ENCODE assay signal across 8 cellular contexts in the genomic region with DNA sequence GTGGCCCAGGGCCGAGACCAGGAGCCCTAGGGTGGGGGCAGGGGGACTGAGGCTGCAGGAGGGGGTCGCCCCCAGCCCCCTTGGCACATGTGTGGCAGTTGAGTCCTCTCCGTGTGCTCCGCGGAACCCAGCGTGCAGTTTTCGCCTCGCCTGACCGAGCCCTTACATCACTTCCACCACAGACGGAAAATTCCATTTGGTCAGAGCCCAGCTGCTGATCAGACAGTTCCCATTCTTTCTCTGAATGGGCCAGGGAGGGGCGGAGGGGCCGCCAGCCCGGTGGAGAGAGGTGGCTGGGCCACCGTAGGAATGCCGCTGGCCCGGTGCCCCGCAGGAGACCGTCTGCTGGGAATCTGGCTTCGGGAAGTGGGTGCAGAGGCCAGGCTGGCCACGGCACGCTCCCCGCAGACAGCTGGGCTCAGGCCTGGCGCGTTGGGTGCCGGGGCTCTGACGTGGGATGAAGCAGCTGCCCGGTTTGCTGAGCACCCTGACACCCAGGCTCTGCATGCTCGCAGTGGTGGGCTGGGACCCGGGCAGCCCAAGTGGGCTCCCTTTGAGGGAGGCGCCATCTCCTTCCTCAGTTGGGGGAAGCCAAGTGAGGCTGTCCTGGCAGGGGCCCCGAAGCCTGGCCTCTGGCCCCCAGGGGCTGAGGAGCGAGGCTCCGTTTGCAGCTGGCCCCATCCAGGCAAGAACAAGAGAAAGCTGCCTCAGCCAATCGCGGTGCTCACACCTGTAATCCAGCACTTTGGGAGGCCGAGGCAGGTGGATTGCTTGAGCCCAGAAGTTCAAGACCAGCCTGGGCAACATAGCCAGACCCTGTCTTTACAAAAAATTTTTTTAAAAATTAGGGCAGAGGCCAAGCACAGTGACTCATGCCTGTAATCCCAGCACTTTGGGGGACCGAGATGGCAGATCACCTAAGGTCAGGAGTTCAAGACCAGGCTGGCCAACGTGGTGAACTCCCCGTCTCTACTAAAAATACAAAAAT. TPM values are rescaled to one million over a fixed set of nuclear protein-coding genes. Genes with fewer than 3 reads are reported as not detected.
DNase-seq lines count a peak whose midpoint lies in the region; ATAC-seq, FAIRE-seq and TF ChIP-seq lines count a peak whose summit lies in the region.

No MANE protein-coding gene starts in this region.

- H3K4me2 ChIP-seq in K562 (ENCODE audit: insufficient read depth, low read length) (no peak overlapping the region), hepatocyte (peak overlapping the region; percentile 60)

- peak; percentile 85 for DNase-seq in GM13976 (ENCODE audit: low spot score)
- DNase-seq in HuH-7.5 (ENCODE audit: low spot score), result peak; percentile 76
- no peak for DNase-seq in K562 (ENCODE audit: extremely low read depth in 1 of 4, low spot score in 3 of 4)
- peak; percentile 87 for DNase-seq in hepatocyte (ENCODE audit: low spot score)
- peak; percentile 94 for DNase-seq in renal cortical epithelial cell (ENCODE audit: low read depth)
- no peak for DNase-seq in activated CD4-positive, alpha-beta T cell treated with anti-CD3 and anti-CD28 coated beads, Interleukin-2, amount 10 ng/mL, durations not matched to agents 24 days and 14 days
- DNase-seq in natural killer cell treated with Interleukin-12 subunit alpha and Interleukin-12 subunit beta and Interleukin-15 and Interleukin-18, amount 100 ng/mL, for 72 hours (ENCODE audit: low spot score), result no peak

- H3K27me3 Mint-ChIP-seq in activated CD4-positive, alpha-beta T cell treated with anti-CD3 and anti-CD28 coated beads, Interleukin-2, amount 10 ng/mL, durations not matched to agents 24 days and 14 days, result no peaks in the 10 kb centered on the region
- no peaks in the 10 kb centered on the region for H3K27me3 Mint-ChIP-seq in natural killer cell treated with Interleukin-12 subunit alpha and Interleukin-12 subunit beta and Interleukin-15 and Interleukin-18, amount 100 ng/mL, for 72 hours

- H3K27me3 ChIP-seq in K562 (ENCODE audit: control insufficient read depth in 2 of 2, insufficient read depth in 2 of 2, low read length in 2 of 2), result no peaks in the 10 kb centered on the region; a peak in 1 of 5 replicates
- no peaks in the 10 kb centered on the region for H3K27me3 ChIP-seq in hepatocyte

- in situ Hi-C loops in GM13976 (cut with MboI; ENCODE audit: low sequenced_read_pairs, unreplicated experiment) (no loop called here), K562 (cut with MboI) (no loop called here)

- peaks cover 13% of the 10 kb centered on the region for H3K4me1 Mint-ChIP-seq in activated CD4-positive, alpha-beta T cell treated with anti-CD3 and anti-CD28 coated beads, Interleukin-2, amount 10 ng/mL, durations not matched to agents 24 days and 14 days
- H3K4me1 Mint-ChIP-seq in natural killer cell treated with Interleukin-12 subunit alpha and Interleukin-12 subunit beta and Interleukin-15 and Interleukin-18, amount 100 ng/mL, for 72 hours (ENCODE audit: low read depth in 2 of 2), result peaks cover 10 to 13% of the 10 kb centered on the region in 2 donors

- no peak for TF ChIP-seq RAD21 in K562 (CRISPR knock-in tag; conservative IDR thresholded peaks at IDR 0.05 in 1 of 2, IDR thresholded peaks at IDR 0.05 in 1 of 2)

- no peak for TF ChIP-seq CTCF in GM13976 (IDR thresholded peaks at IDR 0.05; ENCODE audit: borderline replicate concordance, control extremely low read depth, extremely low read depth, insufficient read depth, missing control alignments)
- no peak for TF ChIP-seq CTCF in K562 (IDR thresholded peaks at IDR 0.05 in 2 of 3, conservative IDR thresholded peaks at IDR 0.05 in 1 of 3; ENCODE audit: insufficient read depth in 2 of 3, low read depth in 1 of 3, low read length in 3 of 3)
- no peak for TF ChIP-seq CTCF in hepatocyte (IDR thresholded peaks at IDR 0.05; ENCODE audit: poor library complexity)

- H3K9me1 ChIP-seq in K562 (ENCODE audit: control insufficient read depth, insufficient read depth, low read length), result no peaks in the 10 kb centered on the region

- no peaks in the 10 kb centered on the region for H3K79me2 ChIP-seq in K562 (ENCODE audit: control insufficient read depth, insufficient read depth, low read length)
- H3K79me2 ChIP-seq in hepatocyte, result peaks cover 95% of the 10 kb centered on the region

- H2AFZ ChIP-seq in K562 (ENCODE audit: low read depth, low read length) (no peak overlapping the region), hepatocyte (no peak overlapping the region)

- no peak for TF ChIP-seq EP300 in K562 (IDR thresholded peaks at IDR 0.05; ENCODE audit: low read length)

- ATAC-seq in K562 (no peak), GM19467 (IDR thresholded peaks at IDR 0.05; ENCODE audit: unreplicated experiment) (no peak)
- ATAC-seq in natural killer cell treated with Interleukin-12 subunit alpha and Interleukin-12 subunit beta and Interleukin-15 and Interleukin-18, amount 100 ng/mL, for 72 hours, result no peak

- no peak overlapping the region for H3K27ac Mint-ChIP-seq in activated CD4-positive, alpha-beta T cell treated with anti-CD3 and anti-CD28 coated beads, Interleukin-2, amount 10 ng/mL, durations not matched to agents 24 days and 14 days
- no peak overlapping the region for H3K27ac Mint-ChIP-seq in natural killer cell treated with Interleukin-12 subunit alpha and Interleukin-12 subunit beta and Interleukin-15 and Interleukin-18, amount 100 ng/mL, for 72 hours

- TF ChIP-seq POLR2A in K562 (conservative IDR thresholded peaks at IDR 0.05), result no peak

- POLR2A ChIA-PET in K562 (lab: Yijun Ruan, JAX), result interaction anchor here (1.1 kb wide), 1 partner anchor 8 kb away, joined by 3 read pairs; no protein-coding TSS in a partner anchor

- H3K36me3 ChIP-seq in K562 (ENCODE audit: control insufficient read depth, insufficient read depth, low read length) (no peaks in the 10 kb centered on the region), hepatocyte (replicated peaks; ENCODE audit: insufficient read depth, low read depth) (no peaks in the 10 kb centered on the region)

- 33% methylated on average over 34 of the region's 39 CpGs for WGBS in K562 (ENCODE audit: insufficient coverage, low coverage, missing lambda C conversion rate)
- 51% methylated on average over 36 of the region's 39 CpGs for WGBS in hepatocyte (ENCODE audit: low lambda C conversion rate, missing lambda C conversion rate)

- H3K9ac ChIP-seq in K562 (ENCODE audit: insufficient read depth in 1 of 2, low read depth in 2 of 2, low read length in 2 of 2), result peak overlapping the region in 1 of 2 experiments; percentile 45; a peak in 1 of 4 replicates

- no peak overlapping the region for H3K4me3 Mint-ChIP-seq in activated CD4-positive, alpha-beta T cell treated with anti-CD3 and anti-CD28 coated beads, Interleukin-2, amount 10 ng/mL, durations not matched to agents 24 days and 14 days
- H3K4me3 Mint-ChIP-seq in natural killer cell treated with Interleukin-12 subunit alpha and Interleukin-12 subunit beta and Interleukin-15 and Interleukin-18, amount 100 ng/mL, for 72 hours, result no peak overlapping the region

- H3K9me3 ChIP-seq in K562 (replicated peaks; ENCODE audit: control insufficient read depth, insufficient read depth, low read depth, low read length), result no peaks in the 10 kb centered on the region
- no peaks in the 10 kb centered on the region for H3K9me3 ChIP-seq in hepatocyte (ENCODE audit: low read depth)

- H3K4me3 ChIP-seq in K562 (no peak overlapping the region), hepatocyte (no peak overlapping the region)

- no peaks in the 10 kb centered on the region for H4K20me1 ChIP-seq in K562 (replicated peaks; ENCODE audit: control insufficient read depth, insufficient read depth, low read length)
- H4K20me1 ChIP-seq in hepatocyte (ENCODE audit: insufficient read depth, poor library complexity, severe bottlenecking), result peaks cover 91% of the 10 kb centered on the region

- no peaks in the 10 kb centered on the region for H3K9me3 Mint-ChIP-seq in activated CD4-positive, alpha-beta T cell treated with anti-CD3 and anti-CD28 coated beads, Interleukin-2, amount 10 ng/mL, durations not matched to agents 24 days and 14 days
- H3K9me3 Mint-ChIP-seq in natural killer cell treated with Interleukin-12 subunit alpha and Interleukin-12 subunit beta and Interleukin-15 and Interleukin-18, amount 100 ng/mL, for 72 hours, result no peaks in the 10 kb centered on the region

- no TSS peak for BruUV-seq in K562 (replicated peaks; lab: Mats Ljungman, UMichigan)

- no peak overlapping the region for H3K27ac ChIP-seq in K562 (ENCODE audit: extremely low read depth, low read depth, low read length)
- peak overlapping the region; percentile 90 for H3K27ac ChIP-seq in hepatocyte

- no peaks in the 10 kb centered on the region for H3K9me2 ChIP-seq in hepatocyte (replicated peaks; ENCODE audit: insufficient read depth)

- FAIRE-seq in K562 (lab: Jason Lieb, UNC), result no peak

- intact Hi-C loops in K562 (cut with micrococcal nuclease), result no loop called here
- intact Hi-C loops in activated CD4-positive, alpha-beta T cell treated with anti-CD3 and anti-CD28 coated beads, Interleukin-2, amount 10 ng/mL, durations not matched to agents 24 days and 14 days (cut with micrococcal nuclease), result no loop called here

- CTCF ChIA-PET in K562 (lab: Yijun Ruan, JAX; ENCODE audit: low intra/inter-chr PET ratio), result no interaction called here

- H3K4me1 ChIP-seq in K562 (replicated peaks in 1 of 2; ENCODE audit: control insufficient read depth in 2 of 2, insufficient read depth in 2 of 2, low read length in 2 of 2), result peaks cover 0 to 86% of the 10 kb centered on the region in 2 experiments; a peak in 2 of 5 replicates
- H3K4me1 ChIP-seq in hepatocyte (ENCODE audit: insufficient read depth), result peaks cover 53% of the 10 kb centered on the region

- H3K36me3 Mint-ChIP-seq in activated CD4-positive, alpha-beta T cell treated with anti-CD3 and anti-CD28 coated beads, Interleukin-2, amount 10 ng/mL, durations not matched to agents 24 days and 14 days (ENCODE audit: low read depth), result no peaks in the 10 kb centered on the region
- no peaks in the 10 kb centered on the region for H3K36me3 Mint-ChIP-seq in natural killer cell treated with Interleukin-12 subunit alpha and Interleukin-12 subunit beta and Interleukin-15 and Interleukin-18, amount 100 ng/mL, for 72 hours

RNA-seq across cellular contexts. Expression of a gene that starts 9.9 kb away (rescaled TPM):
- total RNA-seq in K562 (2011; cell fraction: chromatin; rRNA removed; ENCODE audit: low replicate concordance), result 4.3 and 18.5 TPM in 2 replicates
- 13.6 and 17.2 TPM in 2 replicates for total RNA-seq in K562 (2011; cell fraction: nucleolus; rRNA removed)
- 8.4 and 9.7 TPM in 2 replicates for total RNA-seq in K562 (2011; cell fraction: nucleoplasm; rRNA removed)
- total RNA-seq in K562 (2014; rRNA removed) (1.4 and 1.5 TPM in 2 replicates), K562 (2014; rRNA removed; fragmentation: Illumina TruSeq; extraction: Trizol) (0.06 and 0.11 TPM in 2 replicates), K562 (2015; rRNA removed; fragmentation: Illumina TruSeq; extraction: Trizol) (0.62 and 0.79 TPM in 2 replicates), K562 (2021) (4.9 and 5.5 TPM in 2 replicates), hepatocyte (35.8 and 46.3 TPM in 2 replicates), renal cortical epithelial cell (52.4 and 163 TPM in 2 replicates)
- polyA plus RNA-seq in K562 (2011; rRNA removed) (1.7 and 4.5 TPM in 2 replicates), K562 (2014; fragmentation: Illumina TruSeq; extraction: Trizol) (1.1 and 2.0 TPM in 2 replicates), K562 (2014; fragmentation: Nextera tagmentation; extraction: Ambion mirVana) (under 1 TPM; 0.01 to 0.04 TPM), K562 (2014; rRNA removed) (1.1 and 1.9 TPM in 2 replicates), hepatocyte (101 and 108 TPM in 2 replicates)
- 2.7 and 5.1 TPM in 2 replicates for polyA plus RNA-seq in K562 (2011; cell fraction: cytosol; rRNA removed)
- 13.6 and 13.8 TPM in 2 replicates for polyA plus RNA-seq in K562 (2011; cell fraction: nucleus; rRNA removed)
- polyA plus RNA-seq in K562 (2012), result 3.5 and 7.4 TPM in 2 replicates
- polyA minus RNA-seq in K562 (2011; rRNA and poly(A)+ RNA removed), result 0.96 and 1.1 TPM in 2 replicates
- polyA minus RNA-seq in K562 (2011; cell fraction: cytosol; rRNA and poly(A)+ RNA removed), result 5.5 and 6.6 TPM in 2 replicates
- 5.7 and 5.9 TPM in 2 replicates for polyA minus RNA-seq in K562 (2011; cell fraction: nucleus; rRNA and poly(A)+ RNA removed)
- 35.6 and 38.0 TPM in 2 replicates for total RNA-seq in activated CD4-positive, alpha-beta T cell treated with anti-CD3 and anti-CD28 coated beads, Interleukin-2, amount 10 ng/mL, durations not matched to agents 24 days and 14 days
- 10 to 100 TPM; 23.7 to 24.8 TPM for total RNA-seq in natural killer cell treated with Interleukin-12 subunit alpha and Interleukin-12 subunit beta and Interleukin-15 and Interleukin-18, amount 100 ng/mL, for 72 hours

RNA-seq across cellular contexts. Expression of a gene that starts 46.3 kb away (rescaled TPM):
- total RNA-seq in K562 (2011; cell fraction: chromatin; rRNA removed; ENCODE audit: low replicate concordance), result 0.07 and 0.12 TPM in 2 replicates
- 0.17 TPM in 1 of 2 replicates, not detected in the other for total RNA-seq in K562 (2011; cell fraction: nucleolus; rRNA removed)
- 0.07 and 0.08 TPM in 2 replicates for total RNA-seq in K562 (2011; cell fraction: nucleoplasm; rRNA removed)
- total RNA-seq in K562 (2014; rRNA removed) (not detected in 2 replicates), K562 (2014; rRNA removed; fragmentation: Illumina TruSeq; extraction: Trizol) (not detected in 2 replicates), K562 (2015; rRNA removed; fragmentation: Illumina TruSeq; extraction: Trizol) (not detected in 2 replicates), K562 (2021) (not detected in 2 replicates), hepatocyte (not detected in 2 replicates), renal cortical epithelial cell (3.5 and 14.2 TPM in 2 replicates)
- polyA plus RNA-seq in K562 (2011; rRNA removed) (not detected in 2 replicates), K562 (2014; fragmentation: Illumina TruSeq; extraction: Trizol) (not detected in 2 replicates), K562 (2014; fragmentation: Nextera tagmentation; extraction: Ambion mirVana) (not detected), K562 (2014; rRNA removed) (not detected in 2 replicates), hepatocyte (1.4 TPM in 1 of 2 replicates, not detected in the other)
- polyA plus RNA-seq in K562 (2011; cell fraction: cytosol; rRNA removed), result not detected in 2 replicates
- polyA plus RNA-seq in K562 (2011; cell fraction: nucleus; rRNA removed), result not detected in 2 replicates
- polyA plus RNA-seq in K562 (2012), result 0.04 and 0.08 TPM in 2 replicates
- polyA minus RNA-seq in K562 (2011; rRNA and poly(A)+ RNA removed), result 0.04 TPM in 1 of 2 replicates, not detected in the other
- polyA minus RNA-seq in K562 (2011; cell fraction: cytosol; rRNA and poly(A)+ RNA removed), result not detected in 2 replicates
- not detected in 2 replicates for polyA minus RNA-seq in K562 (2011; cell fraction: nucleus; rRNA and poly(A)+ RNA removed)
- not detected in 2 replicates for total RNA-seq in activated CD4-positive, alpha-beta T cell treated with anti-CD3 and anti-CD28 coated beads, Interleukin-2, amount 10 ng/mL, durations not matched to agents 24 days and 14 days
- total RNA-seq in natural killer cell treated with Interleukin-12 subunit alpha and Interleukin-12 subunit beta and Interleukin-15 and Interleukin-18, amount 100 ng/mL, for 72 hours, result not detected

Comparison
In these comparisons a context has a peak if more than half of its experiments do, and no peak if none do; other contexts are left out.
1. DNase-seq: peak in GM13976 (single experiment), HuH-7.5 (single experiment), hepatocyte (single experiment) and renal cortical epithelial cell (single experiment); none in K562 (0 of 4), activated CD4-positive, alpha-beta T cell treated with anti-CD3 and anti-CD28 coated beads, Interleukin-2, amount 10 ng/mL, durations not matched to agents 24 days and 14 days (single experiment) and natural killer cell treated with Interleukin-12 subunit alpha and Interleukin-12 subunit beta and Interleukin-15 and Interleukin-18, amount 100 ng/mL, for 72 hours (single experiment).